ENCODE assay signal across 8 cellular contexts in the genomic region with DNA sequence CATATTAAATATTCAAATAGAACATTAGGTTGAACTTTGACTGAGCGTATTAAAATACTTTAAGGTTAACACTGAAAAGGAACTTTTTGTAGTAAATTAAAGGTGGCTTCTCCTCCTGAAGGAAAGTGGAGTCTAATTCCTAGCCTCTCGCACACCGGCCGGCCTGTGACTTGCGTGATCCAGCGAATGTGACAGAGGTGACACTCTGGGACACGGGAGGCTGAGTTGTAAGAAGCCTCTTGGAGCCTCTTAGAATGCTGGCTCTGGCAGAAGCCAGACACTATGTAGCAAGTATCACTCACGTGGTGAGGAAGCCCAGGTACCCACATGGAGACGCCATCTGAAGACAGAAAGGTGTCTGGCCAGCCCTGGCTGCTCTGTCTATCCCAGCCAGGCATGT.
"Had no signal": no experiment of that assay in that cellular context is flagged by ENCODE, and none has a peak within 500 bp of the region (broad histone marks: within the 10 kb centered on the region; RNA-seq: fewer than 3 reads in every experiment).

No MANE protein-coding gene starts in this region.

- H3K4me3 ChIP-seq: GM12878 had no signal

- FAIRE-seq: G401.6, GM12878, GM12891, GM12892, GM18507, GM19239 had no signal

- ATAC-seq: GM12878 had no signal

- DNase-seq: GDM1, GF-D8 had no signal
